Comparison of ENCODE assay signal across 1 cellular context in the genomic region with DNA sequence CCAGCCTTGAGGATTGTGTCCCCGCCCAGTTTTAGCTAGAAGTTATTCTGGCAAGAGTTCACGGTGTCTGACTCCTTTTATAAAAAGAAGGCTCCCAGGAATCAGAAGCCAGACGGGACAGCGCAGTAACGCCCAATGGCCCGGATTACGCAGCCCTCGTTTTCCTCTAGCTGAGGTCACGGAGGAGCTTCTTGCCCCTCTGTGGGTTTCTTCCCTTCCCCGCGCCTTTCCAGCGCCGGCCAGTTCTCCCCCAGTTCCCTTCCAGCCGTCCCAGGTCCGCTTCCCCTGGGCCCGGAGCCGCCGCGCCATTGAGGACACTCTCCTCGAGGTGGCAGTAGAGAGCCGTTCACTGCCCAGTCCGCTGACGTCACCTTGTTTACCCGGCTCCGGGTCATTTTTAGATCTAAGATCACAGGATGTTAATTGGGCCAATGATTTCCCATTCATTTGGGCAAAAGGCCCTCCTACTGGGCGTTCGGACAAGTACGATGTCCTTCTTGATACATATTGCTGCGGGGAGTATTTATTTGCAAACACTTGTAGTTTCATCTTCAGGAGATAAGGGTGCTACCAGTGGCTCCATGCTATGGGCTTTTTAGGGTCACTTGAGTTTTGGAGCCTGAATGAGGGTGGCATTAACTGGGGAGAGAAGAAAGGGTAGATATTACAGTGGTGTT.
TF ChIP-seq lines count a peak whose summit lies in the region.

No MANE protein-coding gene starts in this region.

TF ChIP-seq in HepG2, 621 proteins besides CTCF, POLR2A, EP300 and RAD21 (continued from another document and continues in another):
- TF ChIP-seq ZNF318 (CRISPR knock-in tag; IDR thresholded peaks at IDR 0.05) (no peak; the same call in 1 of the 2 replicates), ZNF20 (CRISPR knock-in tag; IDR thresholded peaks at IDR 0.05) (no peak), ZNF7 (CRISPR knock-in tag; IDR thresholded peaks at IDR 0.05) (0 out of 2 replicates have a peak, but pooled peaks have one; percentile 45), SNAPC4 (CRISPR knock-in tag; IDR thresholded peaks at IDR 0.05) (no peak), NFKB2 (CRISPR knock-in tag; IDR thresholded peaks at IDR 0.05; ENCODE audit: borderline replicate concordance) (peak; percentile 80; the same call in 1 of the 2 replicates), ATRX (CRISPR knock-in tag; IDR thresholded peaks at IDR 0.05; ENCODE audit: borderline replicate concordance) (no peak), ZNF556 (CRISPR knock-in tag; IDR thresholded peaks at IDR 0.05; ENCODE audit: borderline replicate concordance) (peak; percentile 28; the same call in 1 of the 2 replicates), ZNF678 (CRISPR knock-in tag; IDR thresholded peaks at IDR 0.05) (no peak), ZXDC (CRISPR knock-in tag; IDR thresholded peaks at IDR 0.05) (no peak), SUZ12 (IDR thresholded peaks at IDR 0.05; ENCODE audit: low read depth, low read length) (no peak), ZNF598 (CRISPR knock-in tag; IDR thresholded peaks at IDR 0.05; ENCODE audit: borderline replicate concordance) (no peak), HINFP (CRISPR knock-in tag; IDR thresholded peaks at IDR 0.05; ENCODE audit: low read depth) (peak; percentile 82), KDM3A (CRISPR knock-in tag; IDR thresholded peaks at IDR 0.05; ENCODE audit: low read depth) (no peak; the same call in 1 of the 2 replicates), RFX1 (IDR thresholded peaks at IDR 0.05) (no peak), EEA1 (CRISPR knock-in tag; IDR thresholded peaks at IDR 0.05; ENCODE audit: borderline replicate concordance) (no peak), TSC22D2 (CRISPR knock-in tag; IDR thresholded peaks at IDR 0.05; ENCODE audit: borderline replicate concordance) (0 out of 2 replicates have a peak, but pooled peaks have one; percentile 29), ZNF780A (CRISPR knock-in tag; IDR thresholded peaks at IDR 0.05) (no peak), AFF4 (CRISPR knock-in tag; IDR thresholded peaks at IDR 0.05) (0 out of 2 replicates have a peak, but pooled peaks have one; percentile 6), MED13 (CRISPR knock-in tag; IDR thresholded peaks at IDR 0.05) (no peak)
- TF ChIP-seq, protein P1, sequence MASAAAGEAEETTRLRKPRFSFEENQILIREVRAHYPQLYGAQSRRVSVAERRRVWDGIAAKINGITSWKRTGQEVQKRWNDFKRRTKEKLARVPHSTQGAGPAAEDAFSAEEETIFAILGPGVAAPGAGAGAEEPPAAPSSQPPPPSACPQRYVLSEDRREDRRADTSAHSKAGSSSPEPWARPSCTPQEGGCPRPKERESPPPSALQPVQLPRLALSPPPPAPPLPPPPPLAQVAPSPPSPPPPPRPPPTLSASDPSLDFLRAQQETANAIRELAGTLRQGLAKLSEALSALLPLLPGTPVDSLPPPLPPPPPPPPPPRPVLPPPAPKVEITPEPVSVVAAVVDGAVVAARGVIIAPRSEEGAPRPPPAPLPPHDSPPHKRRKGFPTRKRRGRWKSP (CRISPR knock-in tag; IDR thresholded peaks at IDR 0.05), result 0 out of 2 replicates have a peak, but pooled peaks have one; percentile 38
